ENCODE assay signal across 17 cellular contexts in genomic region chr1:18535391-18536210, GRCh38. TPM values are rescaled to one million over a fixed set of nuclear protein-coding genes. Genes with fewer than 3 reads are reported as not detected.
DNase-seq lines count a peak whose midpoint lies in the region; ATAC-seq and TF ChIP-seq lines count a peak whose summit lies in the region.
"Had no signal": no experiment of that assay in that cellular context is flagged by ENCODE, and none has a peak within 500 bp of the region (broad histone marks: within the 10 kb centered on the region; RNA-seq: fewer than 3 reads in every experiment).

No MANE protein-coding gene starts in this region.

- TF ChIP-seq CTCF in esophagus muscularis mucosa (IDR thresholded peaks at IDR 0.05) (no peak), transverse colon (IDR thresholded peaks at IDR 0.05) (no peak), SK-N-SH (IDR thresholded peaks at IDR 0.05) (no peak), WTC11 (IDR thresholded peaks at IDR 0.05) (no peak)

- TF ChIP-seq EP300 in esophagus muscularis mucosa (IDR thresholded peaks at IDR 0.05) (no peak), transverse colon (IDR thresholded peaks at IDR 0.05; ENCODE audit: low read depth) (no peak), SK-N-SH (IDR thresholded peaks at IDR 0.05; ENCODE audit: borderline replicate concordance in 1 of 2, low read depth in 1 of 2, low read length in 1 of 2) (no peak)

- H3K9me3 Mint-ChIP-seq in WTC11, result no peaks in the 10 kb centered on the region
- H3K9me3 Mint-ChIP-seq: CD8-positive, alpha-beta T cell; naive thymus-derived CD8-positive, alpha-beta T cell; stimulated activated naive CD8-positive, alpha-beta T cell treated with anti-CD3 and anti-CD28 coated beads, Interleukin-15, Interleukin-2, amounts not matched to agents 100 ng/mL and 50 ng/mL, for 24 hours had no signal

- in situ Hi-C loops in transverse colon (cut with MboI; ENCODE audit: low pct_ligation_motif_present in 1 of 4, low pct_unique_long_range_greater_than_20kb in 1 of 4, low sequenced_read_pairs in 3 of 4), result no loop called here

- H3K4me1 ChIP-seq in esophagus muscularis mucosa, result no peaks in the 10 kb centered on the region
- H3K4me1 ChIP-seq in transverse colon, result peaks cover 0 to 31% (median 11%) of the 10 kb centered on the region in 4 donors
- peaks cover 0 to 3% of the 10 kb centered on the region in 2 experiments; a peak in 1 of 4 replicates for H3K4me1 ChIP-seq in SK-N-SH (ENCODE audit: control insufficient read depth in 1 of 2, insufficient read depth in 2 of 2, low read depth in 1 of 2, low read length in 1 of 2)
- H3K4me1 ChIP-seq: A549, esophagus squamous epithelium had no signal

- intact Hi-C loops in esophagus muscularis mucosa (cut with DNase I), result no loop called here
- intact Hi-C loops in transverse colon (cut with DNase I; ENCODE audit: low total_unique reads), result no loop called here

- CTCF ChIA-PET in SK-N-SH (lab: Yijun Ruan, JAX), result interaction anchor here (0.8 to 1.1 kb wide), 3 partner anchors 8 to 233 kb away, joined by 3 read pairs; no protein-coding TSS in a partner anchor
- CTCF ChIA-PET in WTC11 (lab: Charles Lee), result interaction anchor here (0.6 to 1.4 kb wide), 4 partner anchors 21 to 188 kb away, joined by 3 to 4 read pairs (median 3); no protein-coding TSS in a partner anchor

- H3K27ac ChIP-seq in esophagus muscularis mucosa (replicated peaks in 1 of 4), result no peak overlapping the region
- H3K27ac ChIP-seq in transverse colon, result no peak overlapping the region
- H3K27ac ChIP-seq in SK-N-SH (ENCODE audit: low read depth in 2 of 2, low read length in 1 of 2), result no peak overlapping the region
- H3K27ac ChIP-seq: A549, esophagus squamous epithelium had no signal

- no peaks in the 10 kb centered on the region for H3K79me2 ChIP-seq in SK-N-SH (ENCODE audit: insufficient read depth)

- H3K4me3 ChIP-seq in esophagus muscularis mucosa, result no peak overlapping the region
- H3K4me3 ChIP-seq in transverse colon, result no peak overlapping the region
- no peak overlapping the region for H3K4me3 ChIP-seq in SK-N-SH (ENCODE audit: low read depth in 2 of 2, low read length in 1 of 2)
- H3K4me3 ChIP-seq: A549, esophagus squamous epithelium had no signal

- H3K27me3 Mint-ChIP-seq in WTC11 (ENCODE audit: low read depth), result peaks cover 72% of the 10 kb centered on the region

- DNase-seq in NCI-H345 (lab: John Stamatoyannopoulos, UW) (peak; percentile 12), NCI-H345 treated with DMSO at 0.1 percent for 48 hours (lab: John Stamatoyannopoulos, UW; ENCODE audit: unreplicated experiment) (no peak), NCI-H69 (lab: John Stamatoyannopoulos, UW) (peak; percentile 97), esophagus muscularis mucosa (ENCODE audit: extremely low spot score) (peak; percentile 60), transverse colon (peak; percentile 63), SK-N-SH (no peak), WTC11 (ENCODE audit: low spot score) (no peak)
- DNase-seq: activated CD4-positive, alpha-beta T cell treated with anti-CD3 and anti-CD28 coated beads for 4 hours; esophagus squamous epithelium; Kasumi-1; NCI-H2107; T-helper 2 cell had no signal

- peaks cover 0 to 82% (median 0%) of the 10 kb centered on the region in 4 donors for H3K27me3 ChIP-seq in esophagus muscularis mucosa
- H3K27me3 ChIP-seq in transverse colon, result no peaks in the 10 kb centered on the region
- H3K27me3 ChIP-seq in SK-N-SH (ENCODE audit: insufficient read depth), result no peaks in the 10 kb centered on the region

- H3K4me1 Mint-ChIP-seq in WTC11, result 0 out of 2 replicates have a peak, but pooled peaks cover 2% of the 10 kb centered on the region

- H3K36me3 Mint-ChIP-seq in WTC11, result no peaks in the 10 kb centered on the region
- H3K36me3 Mint-ChIP-seq: CD8-positive, alpha-beta T cell; naive thymus-derived CD8-positive, alpha-beta T cell had no signal

- H3K36me3 ChIP-seq in esophagus muscularis mucosa (no peaks in the 10 kb centered on the region), transverse colon (no peaks in the 10 kb centered on the region), SK-N-SH (replicated peaks in 1 of 2; ENCODE audit: control insufficient read depth in 1 of 2, insufficient read depth in 2 of 2, low read length in 1 of 2) (no peaks in the 10 kb centered on the region)
- H3K36me3 ChIP-seq: esophagus squamous epithelium had no signal

- no peak overlapping the region for H3K9ac ChIP-seq in SK-N-SH

- no peak overlapping the region for H3K4me2 ChIP-seq in SK-N-SH
- H3K4me2 ChIP-seq: A549 had no signal

- TF ChIP-seq POLR2A in esophagus muscularis mucosa (IDR thresholded peaks at IDR 0.05; ENCODE audit: low read depth) (no peak), transverse colon (IDR thresholded peaks at IDR 0.05) (no peak)

- WGBS in esophagus muscularis mucosa, result 79% methylated on average over 14 of the region's 14 CpGs
- WGBS in transverse colon (ENCODE audit: low coverage in 1 of 2), 2 donors, result 62 to 64% methylated on average over 2 to 14 of the region's 14 CpGs
- 46% methylated on average over 12 of the region's 14 CpGs for WGBS in SK-N-SH (ENCODE audit: low lambda C conversion rate)

- H3K9me2 ChIP-seq in SK-N-SH, result no peaks in the 10 kb centered on the region

- ATAC-seq in HG02759 (IDR thresholded peaks at IDR 0.05; ENCODE audit: unreplicated experiment), result no peak
- no peak for ATAC-seq in WTC11
- ATAC-seq: A549; CD8-positive, alpha-beta T cell; naive thymus-derived CD8-positive, alpha-beta T cell had no signal

- no peak overlapping the region for H3K27ac Mint-ChIP-seq in WTC11
- H3K27ac Mint-ChIP-seq: CD8-positive, alpha-beta T cell; stimulated activated naive CD8-positive, alpha-beta T cell treated with anti-CD3 and anti-CD28 coated beads, Interleukin-15, Interleukin-2, amounts not matched to agents 100 ng/mL and 50 ng/mL, for 24 hours had no signal

- H3K9me3 ChIP-seq in esophagus muscularis mucosa (no peaks in the 10 kb centered on the region), transverse colon (no peaks in the 10 kb centered on the region), SK-N-SH (no peaks in the 10 kb centered on the region)
- H3K9me3 ChIP-seq: A549, esophagus squamous epithelium had no signal

- no peaks in the 10 kb centered on the region for H4K20me1 ChIP-seq in SK-N-SH (ENCODE audit: insufficient read depth)

- H3F3A ChIP-seq in SK-N-SH (replicated peaks; ENCODE audit: insufficient read depth), result no peaks in the 10 kb centered on the region

- POLR2A ChIA-PET in SK-N-SH (lab: Yijun Ruan, JAX) (no interaction called here), WTC11 (lab: Charles Lee) (no interaction called here)

- TF ChIP-seq RAD21 in SK-N-SH (IDR thresholded peaks at IDR 0.05; ENCODE audit: low read length), result no peak

- H2AFZ ChIP-seq in SK-N-SH (ENCODE audit: low read depth), result no peak overlapping the region

- H3K4me3 Mint-ChIP-seq in WTC11, result no peak overlapping the region
- H3K4me3 Mint-ChIP-seq: CD8-positive, alpha-beta T cell; naive thymus-derived CD8-positive, alpha-beta T cell; stimulated activated naive CD8-positive, alpha-beta T cell treated with anti-CD3 and anti-CD28 coated beads, Interleukin-15, Interleukin-2, amounts not matched to agents 100 ng/mL and 50 ng/mL, for 24 hours had no signal

TF ChIP-seq in SK-N-SH, 30 proteins besides CTCF, POLR2A, EP300 and RAD21 (continues in another document):
- no peak for TF ChIP-seq YY1 (IDR thresholded peaks at IDR 0.05; ENCODE audit: low read depth)
- TF ChIP-seq JUND (IDR thresholded peaks at IDR 0.05), result no peak
- no peak for TF ChIP-seq GATA2 (CRISPR knock-in tag; IDR thresholded peaks at IDR 0.05)
- no peak for TF ChIP-seq SMC3 (IDR thresholded peaks at IDR 0.05; ENCODE audit: low read depth, low read length)
- TF ChIP-seq MAX (IDR thresholded peaks at IDR 0.05; ENCODE audit: low read depth), result no peak
- TF ChIP-seq FOXJ3 (CRISPR knock-in tag; IDR thresholded peaks at IDR 0.05), result no peak

TF ChIP-seq in WTC11, 78 proteins besides CTCF, POLR2A, EP300 and RAD21:
- no peak for TF ChIP-seq ZNF512 (CRISPR knock-in tag; IDR thresholded peaks at IDR 0.05; ENCODE audit: borderline replicate concordance)

RNA-seq across cellular contexts. Expression of gene KLHDC7A, which starts 54.9 kb away (rescaled TPM):
- total RNA-seq in esophagus muscularis mucosa (not detected), transverse colon (under 1 TPM in 2 of 4 donors, not detected in 2; 0.32 to 0.68 TPM), WTC11 (2021) (10.9 to 14.3 TPM (median 11.0 TPM) in 3 replicates)
- not detected in 2 replicates for polyA plus RNA-seq in SK-N-SH (2012; rRNA removed)
- not detected in 2 replicates for polyA plus RNA-seq in SK-N-SH (2012; cell fraction: cytosol; rRNA removed)
- polyA plus RNA-seq in SK-N-SH (2012; cell fraction: nucleus; rRNA removed), result not detected in 2 replicates
- total RNA-seq: CD8-positive, alpha-beta T cell; naive thymus-derived CD8-positive, alpha-beta T cell had no signal
- polyA plus RNA-seq: naive thymus-derived CD8-positive, alpha-beta T cell had no signal

Comparison
In these comparisons a context has a peak if more than half of its experiments do, and no peak if none do; other contexts are left out.
1. DNase-seq: peak in NCI-H345 (single experiment), NCI-H69 (single experiment), esophagus muscularis mucosa (single experiment) and transverse colon (single experiment); none in NCI-H345 treated with DMSO at 0.1 percent for 48 hours (single experiment), SK-N-SH (single experiment) and WTC11 (single experiment).